ENCODE assay signal across 8 cellular contexts in genomic region chr19:37906868-37907734, GRCh38. TPM values are rescaled to one million over a fixed set of nuclear protein-coding genes. Genes with fewer than 3 reads are reported as not detected.
DNase-seq lines count a peak whose midpoint lies in the region; FAIRE-seq and TF ChIP-seq lines count a peak whose summit lies in the region.

A gene with protein sequence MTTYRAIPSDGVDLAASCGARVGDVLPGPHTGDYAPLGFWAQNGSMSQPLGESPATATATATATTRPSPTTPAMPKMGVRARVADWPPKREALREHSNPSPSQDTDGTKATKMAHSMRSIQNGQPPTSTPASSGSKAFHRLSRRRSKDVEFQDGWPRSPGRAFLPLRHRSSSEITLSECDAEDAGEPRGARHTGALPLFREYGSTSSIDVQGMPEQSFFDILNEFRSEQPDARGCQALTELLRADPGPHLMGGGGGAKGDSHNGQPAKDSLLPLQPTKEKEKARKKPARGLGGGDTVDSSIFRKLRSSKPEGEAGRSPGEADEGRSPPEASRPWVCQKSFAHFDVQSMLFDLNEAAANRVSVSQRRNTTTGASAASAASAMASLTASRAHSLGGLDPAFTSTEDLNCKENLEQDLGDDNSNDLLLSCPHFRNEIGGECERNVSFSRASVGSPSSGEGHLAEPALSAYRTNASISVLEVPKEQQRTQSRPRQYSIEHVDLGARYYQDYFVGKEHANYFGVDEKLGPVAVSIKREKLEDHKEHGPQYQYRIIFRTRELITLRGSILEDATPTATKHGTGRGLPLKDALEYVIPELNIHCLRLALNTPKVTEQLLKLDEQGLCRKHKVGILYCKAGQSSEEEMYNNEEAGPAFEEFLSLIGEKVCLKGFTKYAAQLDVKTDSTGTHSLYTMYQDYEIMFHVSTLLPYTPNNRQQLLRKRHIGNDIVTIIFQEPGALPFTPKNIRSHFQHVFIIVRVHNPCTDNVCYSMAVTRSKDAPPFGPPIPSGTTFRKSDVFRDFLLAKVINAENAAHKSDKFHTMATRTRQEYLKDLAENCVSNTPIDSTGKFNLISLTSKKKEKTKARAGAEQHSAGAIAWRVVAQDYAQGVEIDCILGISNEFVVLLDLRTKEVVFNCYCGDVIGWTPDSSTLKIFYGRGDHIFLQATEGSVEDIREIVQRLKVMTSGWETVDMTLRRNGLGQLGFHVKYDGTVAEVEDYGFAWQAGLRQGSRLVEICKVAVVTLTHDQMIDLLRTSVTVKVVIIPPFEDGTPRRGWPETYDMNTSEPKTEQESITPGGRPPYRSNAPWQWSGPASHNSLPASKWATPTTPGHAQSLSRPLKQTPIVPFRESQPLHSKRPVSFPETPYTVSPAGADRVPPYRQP (N-terminal part only) (plus strand): TSS chr19:37907208. CDS start chr19:38081566, 174,358 bp downstream.

- H3K27me3 Mint-ChIP-seq in nephron progenitor cell (ENCODE audit: low read depth, poor library complexity): no peaks in the 10 kb centered on the region

- no peak for TF ChIP-seq EP300 in stomach (IDR thresholded peaks at IDR 0.05)

- H4K20me1 ChIP-seq in Loucy (ENCODE audit: insufficient read depth, low read length, poor library complexity, severe bottlenecking): peaks cover 12% of the 10 kb centered on the region

- peak; percentile 83 for TF ChIP-seq POLR2A in H54 (IDR thresholded peaks at IDR 0.05; ENCODE audit: low read depth, low read length)
- peak; percentile 58 for TF ChIP-seq POLR2A in Raji (IDR thresholded peaks at IDR 0.05; ENCODE audit: insufficient read depth, low read depth, low read length)
- no peak for TF ChIP-seq POLR2A in stomach (IDR thresholded peaks at IDR 0.05)

- H3K4me3 ChIP-seq in Loucy (ENCODE audit: low read length, poor library complexity, severe bottlenecking) (peak within 1 kb of the TSS; percentile 92), fibroblast of the aortic adventitia (ENCODE audit: low read depth, low read length) (peak within 1 kb of the TSS; percentile 86), stomach (peak within 1 kb of the TSS; percentile 90 to 99 (median 92))

- H3K4me1 ChIP-seq in Loucy (ENCODE audit: insufficient read depth, low read length, poor library complexity, severe bottlenecking) (peaks cover 29% of the 10 kb centered on the region), stomach (peaks cover 9 to 33% (median 26%) of the 10 kb centered on the region in 4 donors)

- H3K79me2 ChIP-seq in Loucy (ENCODE audit: insufficient read depth, low read length): peaks cover 39% of the 10 kb centered on the region

- H3K4me1 Mint-ChIP-seq in nephron progenitor cell: peaks cover 42% of the 10 kb centered on the region

- WGBS in stomach, 5 donors: 0 to 1% (median 0%) methylated on average over 64 to 96 of the region's 96 CpGs

- no peak for TF ChIP-seq CTCF in Loucy (conservative IDR thresholded peaks at IDR 0.05; ENCODE audit: low read length)
- TF ChIP-seq CTCF in fibroblast of the aortic adventitia (IDR thresholded peaks at IDR 0.05; ENCODE audit: insufficient read depth, low read length): no peak
- no peak for TF ChIP-seq CTCF in nephron progenitor cell (IDR thresholded peaks at IDR 0.05)
- TF ChIP-seq CTCF in stomach (IDR thresholded peaks at IDR 0.05): peak in 1 of 7 experiments; percentile 10

- peak within 1 kb of the TSS; percentile 93 for H3K4me2 ChIP-seq in Loucy (ENCODE audit: low read depth, low read length, poor library complexity, severe bottlenecking)

- H3K36me3 ChIP-seq in Loucy (ENCODE audit: insufficient read depth, low read length): no peaks in the 10 kb centered on the region
- no peaks in the 10 kb centered on the region for H3K36me3 ChIP-seq in stomach

- peaks cover 6% of the 10 kb centered on the region for H3K36me3 Mint-ChIP-seq in nephron progenitor cell (ENCODE audit: low read depth)

- H2AFZ ChIP-seq in Loucy (ENCODE audit: low read length): peak within 1 kb of the TSS; percentile 99

- H3K9me3 Mint-ChIP-seq in nephron progenitor cell: no peaks in the 10 kb centered on the region

- H3K9me2 ChIP-seq in Loucy (replicated peaks; ENCODE audit: low read depth, low read length): no peaks in the 10 kb centered on the region

- H3K27ac ChIP-seq in stomach: peak within 1 kb of the TSS; percentile 77 to 85 (median 79)

- H3K9me3 ChIP-seq in Loucy (ENCODE audit: insufficient read depth, low read depth, low read length) (no peaks in the 10 kb centered on the region), stomach (no peaks in the 10 kb centered on the region)

- H3F3A ChIP-seq in Loucy (ENCODE audit: low read depth): no peaks in the 10 kb centered on the region

- peak; percentile 95 for DNase-seq in EL
- peak; percentile 96 for DNase-seq in H54 (ENCODE audit: insufficient read length, low spot score)
- DNase-seq in activated effector memory CD4-positive, alpha-beta T cell treated with Interleukin-2 at 50 U/mL for 16 hours: peak; percentile 89
- peak; percentile 93 for DNase-seq in fibroblast of the aortic adventitia (ENCODE audit: low read depth)
- DNase-seq in nephron progenitor cell: peak; percentile 95
- peak; percentile 97 for DNase-seq in stomach

- peak within 1 kb of the TSS; percentile 97 for H3K27ac Mint-ChIP-seq in nephron progenitor cell

- H3K4me3 Mint-ChIP-seq in nephron progenitor cell: peak within 1 kb of the TSS; percentile 89

- H3K27me3 ChIP-seq in Loucy (ENCODE audit: insufficient read depth, low read length, poor library complexity, severe bottlenecking) (no peaks in the 10 kb centered on the region), stomach (no peaks in the 10 kb centered on the region)

- peak; percentile 57 for FAIRE-seq in H54 (lab: Jason Lieb, UNC)

- H3K9ac ChIP-seq in Loucy (ENCODE audit: low read depth, low read length, poor library complexity, severe bottlenecking): peak within 1 kb of the TSS; percentile 87

- intact Hi-C loops in stomach (cut with DNase I; ENCODE audit: low total_unique reads): no loop called here

RNA-seq across cellular contexts. Expression of the gene that starts here (rescaled TPM):
- total RNA-seq in fibroblast of the aortic adventitia (ENCODE audit: low replicate concordance) (12.3 and 28.9 TPM in 2 replicates), stomach (100 to 1,000 TPM in 1 of 5 donors, 10 to 100 TPM in 4; 24.1 to 211 (median 26.3) TPM)
- 1 to 10 TPM; 2.9 to 7.5 (median 7.2) TPM for polyA plus RNA-seq in stomach

Comparison
In these comparisons a context has a peak if more than half of its experiments do, and no peak if none do; other contexts are left out.
1. Peak in every context shown above with its lines: DNase-seq, H3K4me3 ChIP-seq and H3K27ac ChIP-seq.
2. POLR2A ChIP-seq: peak in H54 (single experiment) and Raji (single experiment); none in stomach (0 of 4).